ENCODE assay signal across 8 cellular contexts in genomic region chr19:38543807-38544568, GRCh38.
DNase-seq lines count a peak whose midpoint lies in the region; ATAC-seq and TF ChIP-seq lines count a peak whose summit lies in the region.

No MANE protein-coding gene starts in this region.

- DNase-seq in Calu3 (peak; percentile 78), GM20000 (ENCODE audit: low spot score) (peak; percentile 76), NCI-H446 treated with DMSO at 0.1 percent for 48 hours (lab: John Stamatoyannopoulos, UW) (peak; percentile 85), foreskin keratinocyte (peak; percentile 89 to 96), omental fat pad (ENCODE audit: low spot score) (peak; percentile 58), COLO668 (lab: John Stamatoyannopoulos, UW; ENCODE audit: unreplicated experiment) (no peak)
- peak; percentile 55 for DNase-seq in activated CD8-positive, alpha-beta T cell treated with anti-CD3 and anti-CD28 coated beads, Interleukin-2, amount 10 ng/mL, durations not matched to agents 7 days and 5 days

- H3K4me1 ChIP-seq in foreskin keratinocyte, result no peaks in the 10 kb centered on the region

- H3K27me3 Mint-ChIP-seq in Calu3 (ENCODE audit: unreplicated experiment), result no peaks in the 10 kb centered on the region
- peaks cover 3% of the 10 kb centered on the region for H3K27me3 Mint-ChIP-seq in activated CD8-positive, alpha-beta T cell treated with anti-CD3 and anti-CD28 coated beads, Interleukin-2, amount 10 ng/mL, durations not matched to agents 7 days and 5 days (ENCODE audit: low read depth)

- intact Hi-C loops in Calu3 (cut with micrococcal nuclease; ENCODE audit: unreplicated experiment), result loop anchor here (1.0 to 2.0 kb wide), 2 partner anchors 90 to 189 kb away; no protein-coding TSS in a partner anchor

- H3K27ac Mint-ChIP-seq in Calu3 (ENCODE audit: unreplicated experiment), result peak overlapping the region; percentile 13
- H3K27ac Mint-ChIP-seq in activated CD8-positive, alpha-beta T cell treated with anti-CD3 and anti-CD28 coated beads, Interleukin-2, amount 10 ng/mL, durations not matched to agents 7 days and 5 days, result peak overlapping the region; percentile 31

- no peak for TF ChIP-seq CTCF in Calu3 (IDR thresholded peaks at IDR 0.05; ENCODE audit: unreplicated experiment)
- peak; percentile 28 for TF ChIP-seq CTCF in GM20000 (IDR thresholded peaks at IDR 0.05; ENCODE audit: extremely low read depth, missing control alignments)
- TF ChIP-seq CTCF in foreskin keratinocyte (conservative IDR thresholded peaks at IDR 0.05), result peak; percentile 88
- no peak for TF ChIP-seq CTCF in omental fat pad (IDR thresholded peaks at IDR 0.05)

- H3K9me3 Mint-ChIP-seq in Calu3 (ENCODE audit: low read depth, unreplicated experiment), result no peaks in the 10 kb centered on the region
- H3K9me3 Mint-ChIP-seq in activated CD8-positive, alpha-beta T cell treated with anti-CD3 and anti-CD28 coated beads, Interleukin-2, amount 10 ng/mL, durations not matched to agents 7 days and 5 days (ENCODE audit: insufficient read depth), result no peaks in the 10 kb centered on the region

- no peaks in the 10 kb centered on the region for H3K36me3 Mint-ChIP-seq in Calu3 (ENCODE audit: insufficient read depth, unreplicated experiment)
- H3K36me3 Mint-ChIP-seq in activated CD8-positive, alpha-beta T cell treated with anti-CD3 and anti-CD28 coated beads, Interleukin-2, amount 10 ng/mL, durations not matched to agents 7 days and 5 days (ENCODE audit: low read depth), result peaks cover 1% of the 10 kb centered on the region

- H3K27me3 ChIP-seq in foreskin keratinocyte, result no peaks in the 10 kb centered on the region

- H3K4me3 Mint-ChIP-seq in Calu3 (ENCODE audit: low read depth, unreplicated experiment), result peak overlapping the region; percentile 34
- no peak overlapping the region for H3K4me3 Mint-ChIP-seq in activated CD8-positive, alpha-beta T cell treated with anti-CD3 and anti-CD28 coated beads, Interleukin-2, amount 10 ng/mL, durations not matched to agents 7 days and 5 days

- POLR2A ChIA-PET in activated CD8-positive, alpha-beta T cell treated with anti-CD3 and anti-CD28 coated beads, Interleukin-2, amount 10 ng/mL, durations not matched to agents 7 days and 5 days (lab: Charles Lee), result interaction anchor here (0.7 kb wide), 1 partner anchor 14 kb away, joined by 3 read pairs; no protein-coding TSS in a partner anchor

- H3K27ac ChIP-seq in foreskin keratinocyte, result no peak overlapping the region

- peak; percentile 92 for ATAC-seq in activated CD8-positive, alpha-beta T cell treated with anti-CD3 and anti-CD28 coated beads, Interleukin-2, amount 10 ng/mL, durations not matched to agents 7 days and 5 days
- peak; percentile 89 for ATAC-seq in foreskin keratinocyte
- peak; percentile 94 for ATAC-seq in omental fat pad (ENCODE audit: low FRiP score)
- ATAC-seq in HG02981 (IDR thresholded peaks at IDR 0.05; ENCODE audit: unreplicated experiment), result no peak

- peaks cover 23% of the 10 kb centered on the region for H3K4me1 Mint-ChIP-seq in Calu3 (ENCODE audit: low read depth, unreplicated experiment)
- peaks cover 29% of the 10 kb centered on the region for H3K4me1 Mint-ChIP-seq in activated CD8-positive, alpha-beta T cell treated with anti-CD3 and anti-CD28 coated beads, Interleukin-2, amount 10 ng/mL, durations not matched to agents 7 days and 5 days (ENCODE audit: low read depth)

- BruUV-seq in Calu3 (replicated peaks; lab: Mats Ljungman, UMichigan), result no TSS peak

- CTCF ChIA-PET in Calu3 (lab: Charles Lee), result interaction anchor here (0.6 to 0.9 kb wide), 9 partner anchors 13 to 387 kb away, joined by 3 to 14 read pairs (median 3); partner anchors contain the start of genes FAM98C, MRPS12 and SARS2
- CTCF ChIA-PET in activated CD8-positive, alpha-beta T cell treated with anti-CD3 and anti-CD28 coated beads, Interleukin-2, amount 10 ng/mL, durations not matched to agents 7 days and 5 days (lab: Charles Lee), result interaction anchor here (0.6 to 2.5 kb wide), 14 partner anchors 9 to 387 kb away, joined by 3 to 35 read pairs (median 6); partner anchors contain the start of genes EIF3K, FAM98C, MAP4K1 and MRPS12

Comparison
In these comparisons a context has a peak if more than half of its experiments do, and no peak if none do; other contexts are left out.
1. CTCF ChIP-seq: peak in GM20000 (single experiment) and foreskin keratinocyte (single experiment); none in Calu3 (single experiment) and omental fat pad (0 of 3).